ENCODE assay signal across 10 cellular contexts in the genomic region with DNA sequence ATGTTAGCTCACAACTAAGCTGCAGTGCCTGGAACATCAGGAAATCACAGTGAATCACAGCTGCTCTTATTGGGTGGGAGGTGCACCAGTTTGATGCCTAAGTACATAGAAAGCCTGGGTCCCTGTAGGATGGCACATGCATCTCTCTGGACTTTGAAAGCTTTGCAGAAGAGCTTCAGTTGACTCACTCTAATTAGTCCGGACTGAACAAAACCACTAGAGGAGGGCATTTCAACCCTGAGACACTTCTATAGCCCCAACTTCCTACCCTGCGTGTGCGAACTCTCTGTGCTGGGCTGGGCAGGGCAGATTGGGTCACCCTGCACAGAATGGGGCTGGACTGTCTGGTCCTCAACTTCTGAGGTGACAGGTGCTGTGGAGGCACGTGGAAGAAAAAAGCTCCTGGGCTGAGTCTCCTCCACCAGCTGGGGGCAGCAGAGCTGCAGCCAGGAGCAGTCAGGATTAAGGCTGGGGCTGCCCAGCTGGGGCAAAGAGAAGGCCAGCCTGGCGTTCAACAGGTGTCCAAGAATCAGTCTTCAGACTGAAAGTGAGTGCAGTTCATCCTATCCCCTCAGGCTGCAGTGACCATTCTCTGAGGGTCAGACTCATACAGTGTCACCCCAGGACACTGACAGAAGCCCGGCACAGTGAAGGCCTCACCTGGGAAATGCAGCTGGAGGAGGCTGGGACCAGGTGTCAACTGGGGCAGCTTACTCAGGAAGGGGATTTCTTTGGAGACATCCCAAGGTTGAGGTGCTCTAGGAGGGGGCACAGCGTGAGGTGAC. TPM values are rescaled to one million over a fixed set of nuclear protein-coding genes. Genes with fewer than 3 reads are reported as not detected.
DNase-seq lines count a peak whose midpoint lies in the region; ATAC-seq, FAIRE-seq and TF ChIP-seq lines count a peak whose summit lies in the region.
"Had no signal": no experiment of that assay in that cellular context is flagged by ENCODE, and none has a peak within 500 bp of the region (broad histone marks: within the 10 kb centered on the region; RNA-seq: fewer than 3 reads in every experiment).

No MANE protein-coding gene starts in this region.

- TF ChIP-seq CTCF in HFFc6 (IDR thresholded peaks at IDR 0.05) = peak; percentile 77
- TF ChIP-seq CTCF in activated CD8-positive, alpha-beta T cell treated with anti-CD3 and anti-CD28 coated beads for 36 hours (IDR thresholded peaks at IDR 0.05) = peak; percentile 43

- H3K4me1 Mint-ChIP-seq in HFFc6 (ENCODE audit: low read depth) = no peaks in the 10 kb centered on the region
- no peaks in the 10 kb centered on the region for H3K4me1 Mint-ChIP-seq in activated CD8-positive, alpha-beta T cell treated with anti-CD3 and anti-CD28 coated beads for 36 hours (ENCODE audit: low read depth)

- CTCF ChIA-PET in activated CD8-positive, alpha-beta T cell treated with anti-CD3 and anti-CD28 coated beads for 36 hours (lab: Charles Lee) = interaction anchor here (0.9 to 2.6 kb wide), 15 partner anchors 9 to 205 kb away, joined by 3 to 8 read pairs (median 3); no protein-coding TSS in a partner anchor

- peak; percentile 80 for ATAC-seq in activated CD8-positive, alpha-beta T cell treated with anti-CD3 and anti-CD28 coated beads for 36 hours

- FAIRE-seq in frontal cortex (lab: Jason Lieb, UNC) = no peak
- FAIRE-seq: A204.1 had no signal

- intact Hi-C loops in activated CD8-positive, alpha-beta T cell treated with anti-CD3 and anti-CD28 coated beads for 36 hours (cut with micrococcal nuclease) = no loop called here

- no peak overlapping the region for H3K27ac Mint-ChIP-seq in HFFc6
- no peak overlapping the region for H3K27ac Mint-ChIP-seq in activated CD8-positive, alpha-beta T cell treated with anti-CD3 and anti-CD28 coated beads for 36 hours
- H3K27ac Mint-ChIP-seq: T-helper 1 cell treated with Interleukin-12 subunit alpha and Interleukin-12 subunit beta and Interleukin-4 antibody, amounts not matched to agents 30 μg/mL and 1 μg/mL, for 36 hours had no signal

- peaks cover 10% of the 10 kb centered on the region; the same call in 1 of the 2 replicates for H3K9me3 Mint-ChIP-seq in HFFc6
- no peaks in the 10 kb centered on the region for H3K9me3 Mint-ChIP-seq in activated CD8-positive, alpha-beta T cell treated with anti-CD3 and anti-CD28 coated beads for 36 hours
- H3K9me3 Mint-ChIP-seq: T-helper 1 cell treated with Interleukin-12 subunit alpha and Interleukin-12 subunit beta and Interleukin-4 antibody, amounts not matched to agents 30 μg/mL and 1 μg/mL, for 36 hours had no signal

- H3K4me3 Mint-ChIP-seq in HFFc6 = no peak overlapping the region
- no peak overlapping the region for H3K4me3 Mint-ChIP-seq in activated CD8-positive, alpha-beta T cell treated with anti-CD3 and anti-CD28 coated beads for 36 hours
- H3K4me3 Mint-ChIP-seq: T-helper 1 cell treated with Interleukin-12 subunit alpha and Interleukin-12 subunit beta and Interleukin-4 antibody, amounts not matched to agents 30 μg/mL and 1 μg/mL, for 36 hours had no signal

- H3K27me3 Mint-ChIP-seq in HFFc6 (ENCODE audit: insufficient read depth) = peaks cover 14% of the 10 kb centered on the region
- H3K27me3 Mint-ChIP-seq in activated CD8-positive, alpha-beta T cell treated with anti-CD3 and anti-CD28 coated beads for 36 hours = no peaks in the 10 kb centered on the region

- DNase-seq in DMS 273 (lab: John Stamatoyannopoulos, UW; ENCODE audit: unreplicated experiment) (peak; percentile 46), DMS 273 treated with DMSO at 0.1 percent for 48 hours (lab: John Stamatoyannopoulos, UW) (no peak), HFFc6 (peak; percentile 13), left kidney (ENCODE audit: low read depth, low spot score) (peak; percentile 78), DMS114 treated with DMSO at 0.1 percent for 48 hours (lab: John Stamatoyannopoulos, UW; ENCODE audit: unreplicated experiment) (no peak), amygdala (lab: John Stamatoyannopoulos, UW) (no peak), frontal cortex (ENCODE audit: low spot score in 2 of 2) (no peak)
- DNase-seq in activated CD8-positive, alpha-beta T cell treated with anti-CD3 and anti-CD28 coated beads for 36 hours = peak; percentile 38

- POLR2A ChIA-PET in activated CD8-positive, alpha-beta T cell treated with anti-CD3 and anti-CD28 coated beads for 36 hours (lab: Charles Lee) = no interaction called here

- H3K36me3 Mint-ChIP-seq in HFFc6 (ENCODE audit: low read depth) = no peaks in the 10 kb centered on the region
- no peaks in the 10 kb centered on the region for H3K36me3 Mint-ChIP-seq in activated CD8-positive, alpha-beta T cell treated with anti-CD3 and anti-CD28 coated beads for 36 hours (ENCODE audit: low read depth)

RNA-seq across cellular contexts. Expression of gene GGTLC2, which starts 22.1 kb away (rescaled TPM):
- not detected for total RNA-seq in HFFc6 (2021; fragmentation: NEBNext Ultra II Directional; extraction: Animal tissue kit (Norgen Biotek cat#: 25700))
- total RNA-seq in activated CD8-positive, alpha-beta T cell treated with anti-CD3 and anti-CD28 coated beads for 36 hours = not detected
- not detected for total RNA-seq in frontal cortex

Comparison
In these comparisons a context has a peak if more than half of its experiments do, and no peak if none do; other contexts are left out.
1. DNase-seq: peak in DMS 273 (single experiment), HFFc6 (single experiment), activated CD8-positive, alpha-beta T cell treated with anti-CD3 and anti-CD28 coated beads for 36 hours (single experiment) and left kidney (single experiment); none in DMS 273 treated with DMSO at 0.1 percent for 48 hours (single experiment), DMS114 treated with DMSO at 0.1 percent for 48 hours (single experiment), amygdala (0 of 56) and frontal cortex (0 of 2).